ENCODE assay signal across 1 cellular context in genomic region chr7:156781972-156782371, GRCh38.
TF ChIP-seq lines count a peak whose summit lies in the region.

No MANE protein-coding gene starts in this region.

TF ChIP-seq in K562, 482 proteins besides CTCF, POLR2A, EP300 and RAD21 (continued from another document):
- TF ChIP-seq ZBTB33 (CRISPR knock-in tag; IDR thresholded peaks at IDR 0.05): no peak
